In genomic region chr11:2377511-2378443, GRCh38 we compare ENCODE assay signal across 8 cellular contexts. TPM values are rescaled to one million over a fixed set of nuclear protein-coding genes. Genes with fewer than 3 reads are reported as not detected.
DNase-seq lines count a peak whose midpoint lies in the region; ATAC-seq and TF ChIP-seq lines count a peak whose summit lies in the region.

No MANE protein-coding gene starts in this region.

- peaks cover 24% of the 10 kb centered on the region for H3K4me1 Mint-ChIP-seq in activated CD8-positive, alpha-beta memory T cell treated with anti-CD3 and anti-CD28 coated beads, Interleukin-2, amount 10 ng/mL, durations not matched to agents 7 days and 5 days

- H3K27ac Mint-ChIP-seq in activated CD8-positive, alpha-beta memory T cell treated with anti-CD3 and anti-CD28 coated beads, Interleukin-2, amount 10 ng/mL, durations not matched to agents 7 days and 5 days = peak overlapping the region; percentile 78

- ATAC-seq in activated CD8-positive, alpha-beta memory T cell treated with anti-CD3 and anti-CD28 coated beads, Interleukin-2, amount 10 ng/mL, durations not matched to agents 7 days and 5 days = peak; percentile 46

- peak overlapping the region; percentile 79 for H3K4me3 ChIP-seq in AG04449 (ENCODE audit: low read depth, low read length)
- H3K4me3 ChIP-seq in endocrine pancreas (ENCODE audit: control insufficient read depth, insufficient read depth, low read length) = peak overlapping the region; percentile 27
- peak overlapping the region; percentile 52 for H3K4me3 ChIP-seq in mononuclear cell (ENCODE audit: low read length)
- peak overlapping the region; percentile 82 to 98 (median 95) for H3K4me3 ChIP-seq in stomach

- WGBS in stomach, 5 donors = 1% methylated on average over 20 to 88 of the region's 88 CpGs

- H3K27me3 ChIP-seq in endocrine pancreas (ENCODE audit: control insufficient read depth, insufficient read depth, low read length) = no peaks in the 10 kb centered on the region
- no peaks in the 10 kb centered on the region for H3K27me3 ChIP-seq in mononuclear cell (ENCODE audit: insufficient read depth, low read length)
- no peaks in the 10 kb centered on the region for H3K27me3 ChIP-seq in stomach

- intact Hi-C loops in stomach (cut with DNase I; ENCODE audit: low total_unique reads) = no loop called here

- H3K4me1 ChIP-seq in endocrine pancreas (ENCODE audit: control insufficient read depth, insufficient read depth, low read length) (no peaks in the 10 kb centered on the region), mononuclear cell (ENCODE audit: insufficient read depth, low read length) (peaks cover 49% of the 10 kb centered on the region), stomach (peaks cover 46 to 69% (median 65%) of the 10 kb centered on the region in 4 donors)

- TF ChIP-seq CTCF in AG04449 (IDR thresholded peaks at IDR 0.05; ENCODE audit: insufficient read depth, low read length, missing control alignments) = no peak
- no peak for TF ChIP-seq CTCF in stomach (IDR thresholded peaks at IDR 0.05)

- peaks cover 4% of the 10 kb centered on the region for H3K27me3 Mint-ChIP-seq in activated CD8-positive, alpha-beta memory T cell treated with anti-CD3 and anti-CD28 coated beads, Interleukin-2, amount 10 ng/mL, durations not matched to agents 7 days and 5 days

- H3K9me3 Mint-ChIP-seq in activated CD8-positive, alpha-beta memory T cell treated with anti-CD3 and anti-CD28 coated beads, Interleukin-2, amount 10 ng/mL, durations not matched to agents 7 days and 5 days (ENCODE audit: low read depth) = no peaks in the 10 kb centered on the region

- no peak for TF ChIP-seq EP300 in stomach (IDR thresholded peaks at IDR 0.05)

- TF ChIP-seq POLR2A in stomach (IDR thresholded peaks at IDR 0.05) = no peak

- H3K36me3 ChIP-seq in endocrine pancreas (ENCODE audit: control insufficient read depth, insufficient read depth, low read length) = no peaks in the 10 kb centered on the region
- H3K36me3 ChIP-seq in stomach = no peaks in the 10 kb centered on the region

- peak overlapping the region; percentile 83 for H3K4me3 Mint-ChIP-seq in activated CD8-positive, alpha-beta memory T cell treated with anti-CD3 and anti-CD28 coated beads, Interleukin-2, amount 10 ng/mL, durations not matched to agents 7 days and 5 days

- H3K9ac ChIP-seq in endocrine pancreas (ENCODE audit: control insufficient read depth, insufficient read depth, low read length) = peak overlapping the region; percentile 90

- peak overlapping the region; percentile 91 to 99 (median 98) for H3K27ac ChIP-seq in stomach

- DNase-seq in AG04449 (ENCODE audit: low read depth, low spot score) (no peak), GM19238 (ENCODE audit: insufficient read length, low spot score) (peak; percentile 66), LoVo (ENCODE audit: low spot score) (peak; percentile 35), stomach (peak; percentile 69), GOT3 (lab: John Stamatoyannopoulos, UW) (no peak)
- peak; percentile 68 for DNase-seq in activated CD8-positive, alpha-beta memory T cell treated with anti-CD3 and anti-CD28 coated beads, Interleukin-2, amount 10 ng/mL, durations not matched to agents 7 days and 5 days

- POLR2A ChIA-PET in AG04449 (lab: Yijun Ruan, JAX) = interaction anchor here (0.7 to 2.2 kb wide), 10 partner anchors 10 to 360 kb away, joined by 3 to 32 read pairs (median 3); partner anchors contain the start of gene TSSC4

- H3K36me3 Mint-ChIP-seq in activated CD8-positive, alpha-beta memory T cell treated with anti-CD3 and anti-CD28 coated beads, Interleukin-2, amount 10 ng/mL, durations not matched to agents 7 days and 5 days = peaks cover 2% of the 10 kb centered on the region

- H3K9me3 ChIP-seq in endocrine pancreas (ENCODE audit: control insufficient read depth, low read length) = no peaks in the 10 kb centered on the region
- H3K9me3 ChIP-seq in mononuclear cell (ENCODE audit: low read depth, low read length) = no peaks in the 10 kb centered on the region
- no peaks in the 10 kb centered on the region for H3K9me3 ChIP-seq in stomach

- CTCF ChIA-PET in AG04449 (lab: Yijun Ruan, JAX) = interaction anchor here (1.5 to 2.7 kb wide), 4 partner anchors 8 to 183 kb away, joined by 3 to 7 read pairs (median 4); partner anchors contain the start of gene TSSC4
- CTCF ChIA-PET in activated CD8-positive, alpha-beta memory T cell treated with anti-CD3 and anti-CD28 coated beads, Interleukin-2, amount 10 ng/mL, durations not matched to agents 7 days and 5 days (lab: Charles Lee) = interaction anchor here (1.0 to 3.8 kb wide), 5 partner anchors 9 to 73 kb away, joined by 4 to 36 read pairs (median 10); partner anchors contain the start of gene TSSC4

RNA-seq across cellular contexts. Expression of gene CD81, which starts 0.7 kb away (rescaled TPM):
- 100 to 1,000 TPM; 162 to 192 TPM for total RNA-seq in activated CD8-positive, alpha-beta memory T cell treated with anti-CD3 and anti-CD28 coated beads, Interleukin-2, amount 10 ng/mL, durations not matched to agents 7 days and 5 days
- total RNA-seq in mononuclear cell (77.0 TPM), stomach (100 to 1,000 TPM; 218 to 263 (median 227) TPM)
- polyA plus RNA-seq in stomach = 100 to 1,000 TPM in 2 of 3 donors, 10 to 100 TPM in 1; 95.0 to 327 (median 120) TPM

RNA-seq across cellular contexts. Expression of gene TSSC4, which starts 22.8 kb away (rescaled TPM):
- total RNA-seq in activated CD8-positive, alpha-beta memory T cell treated with anti-CD3 and anti-CD28 coated beads, Interleukin-2, amount 10 ng/mL, durations not matched to agents 7 days and 5 days = 10 to 100 TPM; 48.4 to 52.1 TPM
- total RNA-seq in mononuclear cell (29.7 TPM), stomach (100 to 1,000 TPM in 1 of 5 donors, 10 to 100 TPM in 3, 1 to 10 TPM in 1; 9.4 to 147 (median 44.2) TPM)
- polyA plus RNA-seq in stomach = 10 to 100 TPM; 51.5 to 65.3 (median 54.9) TPM

Comparison
In these comparisons a context has a peak if more than half of its experiments do, and no peak if none do; other contexts are left out.
1. DNase-seq: peak in GM19238 (single experiment), LoVo (single experiment), activated CD8-positive, alpha-beta memory T cell treated with anti-CD3 and anti-CD28 coated beads, Interleukin-2, amount 10 ng/mL, durations not matched to agents 7 days and 5 days (single experiment) and stomach (single experiment); none in AG04449 (single experiment) and GOT3 (single experiment).
2. H3K4me3 ChIP-seq: peak in every context shown above with its lines; median percentile 95 in stomach; 79 in AG04449; 52 in mononuclear cell; 27 in endocrine pancreas.